1 cellular context compared by ENCODE assay signal in genomic region chr6:33622456-33623431, GRCh38.
TF ChIP-seq lines count a peak whose summit lies in the region.

No MANE protein-coding gene starts in this region.

TF ChIP-seq in HEK293, 187 proteins besides CTCF, POLR2A, EP300 and RAD21 (continued from another document):
- TF ChIP-seq ZNF692 (tag by site-specific recombination; IDR thresholded peaks at IDR 0.05) (no peak), WT1 (tag by site-specific recombination; IDR thresholded peaks at IDR 0.05) (no peak), ZNF398 (tag by site-specific recombination; IDR thresholded peaks at IDR 0.05) (peak; percentile 19; the same call in 1 of the 2 replicates), ZNF266 (tag by site-specific recombination; IDR thresholded peaks at IDR 0.05; ENCODE audit: low read depth) (no peak), HOXA7 (CRISPR knock-in tag; IDR thresholded peaks at IDR 0.05; ENCODE audit: borderline replicate concordance) (no peak), ZNF354C (tag by site-specific recombination; IDR thresholded peaks at IDR 0.05; ENCODE audit: borderline replicate concordance, low read depth) (no peak), KLF1 (tag by site-specific recombination; IDR thresholded peaks at IDR 0.05) (peak; percentile 75), FEZF1 (tag by site-specific recombination; IDR thresholded peaks at IDR 0.05) (no peak), ZNF2 (tag by site-specific recombination; IDR thresholded peaks at IDR 0.05) (no peak), ZNF514 (tag by site-specific recombination; IDR thresholded peaks at IDR 0.05) (no peak), ZNF433 (tag by site-specific recombination; IDR thresholded peaks at IDR 0.05; ENCODE audit: low read depth) (no peak), ZBTB48 (tag by site-specific recombination; IDR thresholded peaks at IDR 0.05) (peak; percentile 94), ZBTB6 (tag by site-specific recombination; IDR thresholded peaks at IDR 0.05) (no peak), ZNF362 (tag by site-specific recombination; IDR thresholded peaks at IDR 0.05) (peak; percentile 92), MYNN (tag by site-specific recombination; IDR thresholded peaks at IDR 0.05; ENCODE audit: borderline replicate concordance) (no peak), IKZF3 (tag by site-specific recombination; IDR thresholded peaks at IDR 0.05) (peak; percentile 82), ZNF791 (tag by site-specific recombination; IDR thresholded peaks at IDR 0.05) (no peak), GLI2 (tag by site-specific recombination; IDR thresholded peaks at IDR 0.05; ENCODE audit: borderline replicate concordance, low read depth) (no peak), ZNF660 (tag by site-specific recombination; IDR thresholded peaks at IDR 0.05) (no peak), ZFP69B (tag by site-specific recombination; IDR thresholded peaks at IDR 0.05) (no peak), ZNF184 (tag by site-specific recombination; IDR thresholded peaks at IDR 0.05) (no peak), SCRT1 (tag by site-specific recombination; IDR thresholded peaks at IDR 0.05; ENCODE audit: borderline replicate concordance) (no peak), OSR2 (tag by site-specific recombination; IDR thresholded peaks at IDR 0.05) (no peak)
